13 cellular contexts compared by ENCODE assay signal in the genomic region with DNA sequence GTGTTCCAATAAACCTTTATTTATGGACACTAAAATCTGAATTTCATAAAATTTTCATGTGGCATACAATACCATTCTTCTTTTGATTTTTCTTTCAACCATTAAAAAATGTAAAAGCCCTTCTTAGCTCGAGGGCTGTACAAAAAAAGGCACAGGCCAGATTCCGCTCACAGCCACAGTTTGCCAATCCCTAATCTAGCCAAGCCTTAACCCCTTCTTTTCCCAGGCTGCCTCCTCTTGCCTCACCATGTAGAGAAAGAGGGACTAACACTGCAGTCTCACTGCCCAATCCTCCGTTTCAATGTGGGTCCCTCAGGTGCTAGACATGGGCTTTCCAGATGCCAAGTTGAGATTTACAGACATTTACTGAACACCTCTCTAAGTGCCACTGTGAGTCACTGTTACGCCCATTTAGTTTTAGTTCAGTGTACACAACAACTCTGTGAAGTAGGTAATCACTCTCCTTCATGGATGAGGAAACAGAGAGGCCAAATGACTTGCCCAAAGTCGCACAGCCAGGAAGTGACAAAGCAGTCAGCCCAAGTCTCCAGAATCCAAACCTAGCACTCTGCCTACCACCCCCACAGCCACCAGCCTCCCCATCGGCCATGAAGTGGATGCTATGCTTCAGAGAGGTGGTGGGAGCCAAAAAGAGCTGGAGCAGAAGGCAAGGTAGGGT.
DNase-seq lines count a peak whose midpoint lies in the region; ATAC-seq, FAIRE-seq and TF ChIP-seq lines count a peak whose summit lies in the region.
"Had no signal": no experiment of that assay in that cellular context is flagged by ENCODE, and none has a peak within 500 bp of the region (broad histone marks: within the 10 kb centered on the region; RNA-seq: fewer than 3 reads in every experiment).

No MANE protein-coding gene starts in this region.

- no peaks in the 10 kb centered on the region for H3K36me3 Mint-ChIP-seq in glutamatergic neuron (ENCODE audit: unreplicated experiment)
- H3K36me3 Mint-ChIP-seq: activated naive CD8-positive, alpha-beta T cell had no signal

- H3K9ac ChIP-seq in skeletal muscle tissue (ENCODE audit: low read depth in 1 of 3, low read length in 3 of 3) = no peak overlapping the region

- H3K4me1 ChIP-seq in skeletal muscle tissue (ENCODE audit: control insufficient read depth in 3 of 3, insufficient read depth in 3 of 3, low read length in 3 of 3) = peaks cover 1 to 25% (median 11%) of the 10 kb centered on the region in 3 donors

- peaks cover 9% of the 10 kb centered on the region for H3K27me3 Mint-ChIP-seq in glutamatergic neuron (ENCODE audit: unreplicated experiment)
- H3K27me3 Mint-ChIP-seq: activated naive CD8-positive, alpha-beta T cell had no signal

- no peak for TF ChIP-seq CTCF in glutamatergic neuron (IDR thresholded peaks at IDR 0.05; ENCODE audit: partially characterized antibody, unreplicated experiment)

- no peak overlapping the region for H3K4me3 Mint-ChIP-seq in glutamatergic neuron (ENCODE audit: unreplicated experiment)
- H3K4me3 Mint-ChIP-seq: activated naive CD8-positive, alpha-beta T cell had no signal

- TF ChIP-seq POLR2A in GM12892 (IDR thresholded peaks at IDR 0.05; ENCODE audit: low read depth, low read length) = no peak

- H3K9me3 ChIP-seq in skeletal muscle tissue (ENCODE audit: control insufficient read depth in 3 of 3, low read length in 3 of 3) = no peaks in the 10 kb centered on the region
- H3K9me3 ChIP-seq: MG63 had no signal

- H3K4me1 Mint-ChIP-seq in glutamatergic neuron (ENCODE audit: low read depth, unreplicated experiment) = peaks cover 6% of the 10 kb centered on the region

- peaks cover 16 to 43% (median 20%) of the 10 kb centered on the region in 3 donors for H3K36me3 ChIP-seq in skeletal muscle tissue (ENCODE audit: control insufficient read depth in 3 of 3, insufficient read depth in 3 of 3, low read length in 3 of 3)
- H3K36me3 ChIP-seq: MG63 had no signal

- no peak overlapping the region for H3K4me3 ChIP-seq in skeletal muscle tissue (ENCODE audit: low read length in 3 of 3)
- H3K4me3 ChIP-seq: MG63 had no signal

- peak overlapping the region; percentile 11 for H3K27ac ChIP-seq in skeletal muscle tissue (ENCODE audit: low read depth, low read length)

- DNase-seq in GM12892 (ENCODE audit: insufficient read length) = no peak
- DNase-seq in NCI-H69 (lab: John Stamatoyannopoulos, UW) = peak; percentile 11
- DNase-seq in glutamatergic neuron = no peak
- no peak for DNase-seq in LoVo (ENCODE audit: low spot score)
- no peak for DNase-seq in NCI-H2196 (lab: John Stamatoyannopoulos, UW; ENCODE audit: unreplicated experiment)
- DNase-seq in AG20443 (ENCODE audit: low spot score) = no peak
- DNase-seq: activated CD8-positive, alpha-beta memory T cell treated with anti-CD3 and anti-CD28 coated beads, Interleukin-2, amount 50 U/mL, for 48 hours; HCEC 1CT; MG63; stimulated activated CD4-positive, alpha-beta T cell treated with anti-CD3 and anti-CD28 coated beads, Interleukin-4, amount 100 ng/mL, for 1 hour had no signal

- no peak for ATAC-seq in HG03280 (IDR thresholded peaks at IDR 0.05; ENCODE audit: unreplicated experiment)

- H3K27ac Mint-ChIP-seq in glutamatergic neuron (ENCODE audit: unreplicated experiment) = peak overlapping the region; percentile 54
- H3K27ac Mint-ChIP-seq: activated naive CD8-positive, alpha-beta T cell had no signal

- peaks cover 4% of the 10 kb centered on the region for H3K9me3 Mint-ChIP-seq in glutamatergic neuron (ENCODE audit: unreplicated experiment)

- H3K27me3 ChIP-seq in skeletal muscle tissue (ENCODE audit: control insufficient read depth in 3 of 3, insufficient read depth in 3 of 3, low read length in 3 of 3) = no peaks in the 10 kb centered on the region

- FAIRE-seq in GM12892 (lab: Jason Lieb, UNC) = peak; percentile 53
